ENCODE assay signal across 10 cellular contexts in the genomic region with DNA sequence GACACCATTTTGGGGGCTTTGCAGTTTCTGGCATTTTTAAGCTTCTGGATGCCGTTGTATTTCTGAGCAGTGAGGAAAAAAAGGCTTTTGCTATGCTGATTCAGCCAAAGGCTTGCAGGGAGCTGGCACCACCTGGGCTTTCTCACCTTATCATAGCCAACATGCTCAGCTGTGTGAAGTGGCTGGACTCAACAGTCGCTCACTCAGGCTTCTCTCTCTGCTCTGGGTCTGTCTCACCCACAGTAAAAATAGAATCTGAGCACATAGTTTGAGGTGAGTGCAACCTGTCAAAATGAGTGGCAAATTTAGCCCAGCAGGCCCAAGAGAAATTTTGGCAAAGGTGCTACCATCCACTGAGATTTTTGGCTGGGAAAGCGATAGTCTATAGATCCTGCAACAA. TPM values are rescaled to one million over a fixed set of nuclear protein-coding genes. Genes with fewer than 3 reads are reported as not detected.
"Had no signal": no experiment of that assay in that cellular context is flagged by ENCODE, and none has a peak within 500 bp of the region (broad histone marks: within the 10 kb centered on the region; RNA-seq: fewer than 3 reads in every experiment).

No MANE protein-coding gene starts in this region.

RNA-seq across cellular contexts. Expression of a gene that starts 59.5 kb away (rescaled TPM):
- total RNA-seq: OCI-LY7, PC-3, PC-9, Peyer's patch, Right ventricle myocardium inferior, Right ventricle myocardium superior, RPMI7951, SJCRH30, SJSA1, SK-MEL-5 had no signal
